Comparison of ENCODE assay signal across 8 cellular contexts in genomic region chr17:45021607-45022287, GRCh38. TPM values are rescaled to one million over a fixed set of nuclear protein-coding genes. Genes with fewer than 3 reads are reported as not detected.
DNase-seq lines count a peak whose midpoint lies in the region; ATAC-seq and TF ChIP-seq lines count a peak whose summit lies in the region.

No MANE protein-coding gene starts in this region.

- H3K9ac ChIP-seq in GM23248, result peak overlapping the region; percentile 66

- H3K36me3 ChIP-seq in GM23248 (ENCODE audit: low read depth) (0 out of 2 replicates have a peak, but pooled peaks cover 3% of the 10 kb centered on the region), right lobe of liver (no peaks in the 10 kb centered on the region)

- H3K4me3 ChIP-seq in GM23248, result peak overlapping the region; percentile 54
- H3K4me3 ChIP-seq in right lobe of liver, result peak overlapping the region; percentile 23 to 54 (median 41)

- intact Hi-C loops in right lobe of liver (cut with DNase I), result loop anchor here (2.0 to 5.0 kb wide), 2 partner anchors 99 to 103 kb away; no protein-coding TSS in a partner anchor

- H3K27me3 ChIP-seq in GM23248 (replicated peaks; ENCODE audit: insufficient read depth) (no peaks in the 10 kb centered on the region), right lobe of liver (no peaks in the 10 kb centered on the region)

- H3K79me2 ChIP-seq in GM23248 (ENCODE audit: insufficient read depth), result no peaks in the 10 kb centered on the region

- in situ Hi-C loops in GM23248 (cut with MboI), result no loop called here

- H3K27ac ChIP-seq in GM23248 (no peak overlapping the region), right lobe of liver (peak overlapping the region; percentile 2 to 49 (median 42))

- TF ChIP-seq POLR2A in right lobe of liver (IDR thresholded peaks at IDR 0.05), result no peak

- peaks cover 10% of the 10 kb centered on the region for H3K4me1 ChIP-seq in GM23248 (ENCODE audit: insufficient read depth)
- H3K4me1 ChIP-seq in right lobe of liver, result peaks cover 0 to 30% (median 6%) of the 10 kb centered on the region in 4 donors

- peak overlapping the region; percentile 69 for H2AFZ ChIP-seq in GM23248

- peak; percentile 93 to 98 (median 96) for TF ChIP-seq CTCF in right lobe of liver (IDR thresholded peaks at IDR 0.05)

- WGBS in GM23248 (ENCODE audit: low coverage in 1 of 2, low lambda C conversion rate in 2 of 2, missing lambda C conversion rate in 2 of 2), 2 experiments, result 6% methylated on average over 37 to 42 of the region's 57 CpGs
- no CpG with 5 or more reads among the region's 57 CpGs for WGBS in right lobe of liver (ENCODE audit: insufficient coverage, low coverage, low lambda C conversion rate, missing lambda C conversion rate)

- H3K9me3 ChIP-seq in GM23248 (ENCODE audit: low read depth), result no peaks in the 10 kb centered on the region
- H3K9me3 ChIP-seq in right lobe of liver, result no peaks in the 10 kb centered on the region

- H3K9me2 ChIP-seq in GM23248 (ENCODE audit: insufficient read depth), result no peaks in the 10 kb centered on the region

- ATAC-seq in right lobe of liver, result peak; percentile 79 to 89 (median 83)
- ATAC-seq in GM18858 (IDR thresholded peaks at IDR 0.05; ENCODE audit: unreplicated experiment), result no peak

- 0 out of 2 replicates have a peak, but pooled peaks cover 5% of the 10 kb centered on the region for H3F3A ChIP-seq in GM23248 (ENCODE audit: insufficient read depth)

- peak overlapping the region; percentile 62 for H3K4me2 ChIP-seq in GM23248 (ENCODE audit: unreplicated experiment)

- H4K20me1 ChIP-seq in GM23248 (ENCODE audit: insufficient read depth), result no peaks in the 10 kb centered on the region

- DNase-seq in AML-193 (lab: John Stamatoyannopoulos, UW) (peak; percentile 59 to 62), GM23248 (peak; percentile 88), NCI-H2196 treated with DMSO at 0.1 percent for 48 hours (lab: John Stamatoyannopoulos, UW; ENCODE audit: unreplicated experiment) (peak; percentile 31), dedifferentiated amniotic fluid mesenchymal stem cell (ENCODE audit: extremely low spot score) (peak; percentile 29), right lobe of liver (peak; percentile 75 to 80 (median 77))
- DNase-seq in activated CD4-positive, alpha-beta T cell treated with anti-CD3 and anti-CD28 coated beads, Interleukin-2, amount 50 U/mL, for 24 hours (ENCODE audit: low read depth in 1 of 2, low spot score in 1 of 2), result peak; percentile 28 to 50
- peak; percentile 6 to 67 (median 33) for DNase-seq in stimulated activated CD4-positive, alpha-beta T cell treated with anti-CD3 and anti-CD28 coated beads, TNF-alpha, amount 100 ng/mL, for 1 hour (ENCODE audit: low read depth in 3 of 3, low spot score in 1 of 3)

RNA-seq across cellular contexts. Expression of gene DCAKD, which starts 29.7 kb away (rescaled TPM):
- 37.1 and 45.8 TPM in 2 replicates for total RNA-seq in GM23248 (2014; rRNA removed; shearing (Covaris generic))
- polyA plus RNA-seq in GM23248 (2016; fragmentation: Nextera tagmentation; extraction: Ambion mirVana), result 24.8 and 28.0 TPM in 2 replicates
- total RNA-seq in right lobe of liver, result 10 to 100 TPM; 13.2 to 20.6 (median 16.6) TPM

RNA-seq across cellular contexts. Expression of gene NMT1, which starts 39.4 kb away (rescaled TPM):
- total RNA-seq in GM23248 (2014; rRNA removed; shearing (Covaris generic)), result 59.4 and 61.8 TPM in 2 replicates
- 95.7 and 96.1 TPM in 2 replicates for polyA plus RNA-seq in GM23248 (2016; fragmentation: Nextera tagmentation; extraction: Ambion mirVana)
- total RNA-seq in right lobe of liver, result 10 to 100 TPM; 50.8 to 76.7 (median 72.0) TPM

RNA-seq across cellular contexts. Expression of gene C1QL1, which starts 53.6 kb away (rescaled TPM):
- total RNA-seq in GM23248 (2014; rRNA removed; shearing (Covaris generic)), result 0.86 TPM in 1 of 2 replicates, not detected in the other
- 0.14 and 0.77 TPM in 2 replicates for polyA plus RNA-seq in GM23248 (2016; fragmentation: Nextera tagmentation; extraction: Ambion mirVana)
- under 1 TPM in 4 of 6 experiments, not detected in 2; 0.31 to 0.62 (median 0.38) TPM for total RNA-seq in right lobe of liver

Comparison
In these comparisons a context has a peak if more than half of its experiments do, and no peak if none do; other contexts are left out.
1. DNase-seq: peak in every context shown above with its lines; median percentile 88 in GM23248; 77 in right lobe of liver; 60 in AML-193; 39 in activated CD4-positive, alpha-beta T cell treated with anti-CD3 and anti-CD28 coated beads, Interleukin-2, amount 50 U/mL, for 24 hours; 33 in stimulated activated CD4-positive, alpha-beta T cell treated with anti-CD3 and anti-CD28 coated beads, TNF-alpha, amount 100 ng/mL, for 1 hour; 31 in NCI-H2196 treated with DMSO at 0.1 percent for 48 hours; 29 in dedifferentiated amniotic fluid mesenchymal stem cell.